In genomic region chr2:64485961-64486360, GRCh38 we compare ENCODE assay signal across 15 cellular contexts.
DNase-seq lines count a peak whose midpoint lies in the region; TF ChIP-seq lines count a peak whose summit lies in the region.
"Had no signal": no experiment of that assay in that cellular context is flagged by ENCODE, and none has a peak within 500 bp of the region (broad histone marks: within the 10 kb centered on the region; RNA-seq: fewer than 3 reads in every experiment).

No MANE protein-coding gene starts in this region.

- DNase-seq in NCI-H2107 treated with DMSO at 0.1 percent for 48 hours (lab: John Stamatoyannopoulos, UW; ENCODE audit: unreplicated experiment) = peak; percentile 46
- DNase-seq in NCI-H2107 (lab: John Stamatoyannopoulos, UW) = no peak
- DNase-seq in NCI-H510A treated with DMSO at 0.1 percent for 48 hours (lab: John Stamatoyannopoulos, UW) = peak; percentile 67
- peak; percentile 51 for DNase-seq in fibroblast of mammary gland (ENCODE audit: low read depth)
- DNase-seq in stromal cell of bone marrow (ENCODE audit: low read depth) = peak; percentile 13
- DNase-seq in activated CD4-positive, CD25-positive, alpha-beta regulatory T cell treated with anti-CD3 and anti-CD28 coated beads, Interleukin-2, amount 50 U/mL, for 72 hours = no peak
- DNase-seq in Kasumi-1 (lab: John Stamatoyannopoulos, UW) = no peak
- DNase-seq in OCI-M2 (lab: John Stamatoyannopoulos, UW; ENCODE audit: unreplicated experiment) = no peak
- DNase-seq: activated CD4-positive, alpha-beta T cell treated with anti-CD3 and anti-CD28 coated beads for 1 hour; brain microvascular endothelial cell; DND-41; NCI-H1694; stimulated activated CD4-positive, alpha-beta T cell treated with anti-CD3 and anti-CD28 coated beads, Interleukin-2, amount 100 ng/mL, for 48 hours; stimulated activated naive CD8-positive, alpha-beta T cell treated with anti-CD3 and anti-CD28 coated beads, Interleukin-15, amount 100 ng/mL, for 72 hours had no signal

- TF ChIP-seq CTCF in fibroblast of mammary gland (conservative IDR thresholded peaks at IDR 0.05; ENCODE audit: control insufficient read depth, insufficient read depth, low read depth, low read length) = no peak

- no peak overlapping the region for H3K4me3 ChIP-seq in fibroblast of mammary gland (ENCODE audit: control insufficient read depth, low read depth, low read length)
- H3K4me3 ChIP-seq: SJSA1 had no signal

Comparison
In these comparisons a context has a peak if more than half of its experiments do, and no peak if none do; other contexts are left out.
1. DNase-seq: peak in NCI-H2107 treated with DMSO at 0.1 percent for 48 hours (single experiment), NCI-H510A treated with DMSO at 0.1 percent for 48 hours (single experiment), fibroblast of mammary gland (single experiment) and stromal cell of bone marrow (single experiment); none in NCI-H2107 (single experiment), activated CD4-positive, CD25-positive, alpha-beta regulatory T cell treated with anti-CD3 and anti-CD28 coated beads, Interleukin-2, amount 50 U/mL, for 72 hours (single experiment), Kasumi-1 (0 of 2) and OCI-M2 (single experiment).